ENCODE assay signal across 19 cellular contexts in the genomic region with DNA sequence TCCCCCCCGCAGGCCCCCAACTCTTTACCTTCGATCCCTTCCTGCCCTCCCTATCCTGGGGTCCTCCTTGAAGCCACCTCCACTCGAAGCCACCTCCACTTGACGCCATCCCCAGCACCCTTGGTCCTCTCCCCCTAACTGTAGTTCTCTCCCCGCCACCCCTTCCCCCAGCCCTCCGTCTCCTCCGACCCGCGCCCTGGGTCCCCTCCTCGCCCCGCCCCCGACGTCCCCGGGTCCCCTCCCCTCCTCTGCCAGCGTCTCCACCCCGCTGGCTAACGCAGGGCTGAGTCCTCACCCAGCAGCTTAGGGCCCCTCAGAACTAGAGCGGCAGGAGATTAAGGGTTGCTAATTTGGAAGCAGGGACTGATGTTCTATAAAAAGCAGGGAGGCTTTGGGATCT. TPM values are rescaled to one million over a fixed set of nuclear protein-coding genes. Genes with fewer than 3 reads are reported as not detected.
DNase-seq lines count a peak whose midpoint lies in the region; ATAC-seq and TF ChIP-seq lines count a peak whose summit lies in the region.
"Had no signal": no experiment of that assay in that cellular context is flagged by ENCODE, and none has a peak within 500 bp of the region (broad histone marks: within the 10 kb centered on the region; RNA-seq: fewer than 3 reads in every experiment).

No MANE protein-coding gene starts in this region.

- H3K4me3 Mint-ChIP-seq in activated CD4-positive, alpha-beta T cell treated with anti-CD3 and anti-CD28 coated beads for 36 hours, result no peak overlapping the region
- H3K4me3 Mint-ChIP-seq: CD4-positive, alpha-beta T cell had no signal

- H3K27ac ChIP-seq in RWPE2 (ENCODE audit: poor library complexity, severe bottlenecking) (no peak overlapping the region), right cardiac atrium (ENCODE audit: low read length) (no peak overlapping the region), sigmoid colon (peak overlapping the region in 2 of 4 donors; percentile 44 to 49), SK-N-SH (ENCODE audit: low read depth in 2 of 2, low read length in 1 of 2) (no peak overlapping the region)
- H3K27ac ChIP-seq: thyroid gland had no signal

- H3K4me1 Mint-ChIP-seq in activated CD4-positive, alpha-beta T cell treated with anti-CD3 and anti-CD28 coated beads for 36 hours, result peaks cover 12% of the 10 kb centered on the region

- 22% methylated on average over 18 of the region's 18 CpGs for WGBS in right cardiac atrium
- WGBS in sigmoid colon, 2 donors, result 12 to 30% methylated on average over 18 of the region's 18 CpGs
- WGBS in SK-N-SH (ENCODE audit: low lambda C conversion rate), result 85% methylated on average over 18 of the region's 18 CpGs

- H3K27me3 Mint-ChIP-seq in activated CD4-positive, alpha-beta T cell treated with anti-CD3 and anti-CD28 coated beads for 36 hours, result peaks cover 10% of the 10 kb centered on the region

- H3F3A ChIP-seq in SK-N-SH (replicated peaks; ENCODE audit: insufficient read depth), result peaks cover 5% of the 10 kb centered on the region

- H2AFZ ChIP-seq in SK-N-SH (ENCODE audit: low read depth), result no peak overlapping the region

- no peaks in the 10 kb centered on the region for H3K79me2 ChIP-seq in SK-N-SH (ENCODE audit: insufficient read depth)

- no peak overlapping the region for H3K4me3 ChIP-seq in RWPE2 (ENCODE audit: severe bottlenecking)
- no peak overlapping the region for H3K4me3 ChIP-seq in right cardiac atrium (ENCODE audit: low read length)
- H3K4me3 ChIP-seq in sigmoid colon, result no peak overlapping the region
- no peak overlapping the region for H3K4me3 ChIP-seq in SK-N-SH (ENCODE audit: low read depth in 2 of 2, low read length in 1 of 2)
- H3K4me3 ChIP-seq: HAP-1, thyroid gland had no signal

- no peak overlapping the region for H3K27ac Mint-ChIP-seq in activated CD4-positive, alpha-beta T cell treated with anti-CD3 and anti-CD28 coated beads for 36 hours
- H3K27ac Mint-ChIP-seq: CD4-positive, alpha-beta T cell; naive thymus-derived CD4-positive, alpha-beta T cell had no signal

- TF ChIP-seq EP300 in sigmoid colon (IDR thresholded peaks at IDR 0.05), result no peak
- no peak for TF ChIP-seq EP300 in SK-N-SH (IDR thresholded peaks at IDR 0.05; ENCODE audit: borderline replicate concordance in 1 of 2, low read depth in 1 of 2, low read length in 1 of 2)

- H3K36me3 Mint-ChIP-seq in activated CD4-positive, alpha-beta T cell treated with anti-CD3 and anti-CD28 coated beads for 36 hours (ENCODE audit: low read depth), result no peaks in the 10 kb centered on the region
- H3K36me3 Mint-ChIP-seq: brain had no signal

- ATAC-seq in activated CD4-positive, alpha-beta T cell treated with anti-CD3 and anti-CD28 coated beads for 36 hours, result no peak
- no peak for ATAC-seq in RWPE2 (ENCODE audit: low read depth)
- peak; percentile 69 to 73 for ATAC-seq in right cardiac atrium
- ATAC-seq in HG02642 (IDR thresholded peaks at IDR 0.05; ENCODE audit: poor library complexity, unreplicated experiment), result no peak
- ATAC-seq: naive thymus-derived CD4-positive, alpha-beta T cell; Panc1 had no signal

- intact Hi-C loops in activated CD4-positive, alpha-beta T cell treated with anti-CD3 and anti-CD28 coated beads for 36 hours (cut with DNase I, micrococcal nuclease), result no loop called here
- intact Hi-C loops in right cardiac atrium (cut with DNase I) (no loop called here), sigmoid colon (cut with DNase I) (no loop called here)

- no peaks in the 10 kb centered on the region for H3K9me3 ChIP-seq in RWPE2 (ENCODE audit: severe bottlenecking)
- no peaks in the 10 kb centered on the region for H3K9me3 ChIP-seq in right cardiac atrium (ENCODE audit: control insufficient read depth, low read length)
- no peaks in the 10 kb centered on the region for H3K9me3 ChIP-seq in sigmoid colon
- no peaks in the 10 kb centered on the region for H3K9me3 ChIP-seq in SK-N-SH
- H3K9me3 ChIP-seq: HAP-1, thyroid gland had no signal

- TF ChIP-seq RAD21 in SK-N-SH (IDR thresholded peaks at IDR 0.05; ENCODE audit: low read length), result no peak

- peak; percentile 18 for DNase-seq in activated CD4-positive, alpha-beta T cell treated with anti-CD3 and anti-CD28 coated beads for 36 hours
- no peak for DNase-seq in activated CD4-positive, alpha-beta T cell treated with anti-CD3 and anti-CD28 coated beads for 1 hour
- peak; percentile 59 for DNase-seq in RWPE2 (ENCODE audit: low spot score)
- DNase-seq in right cardiac atrium, result peak; percentile 31 to 78 (median 66)
- DNase-seq in sigmoid colon, result peak; percentile 52
- DNase-seq in SK-N-SH, result no peak
- no peak for DNase-seq in activated CD4-positive, CD25-positive, alpha-beta regulatory T cell (lab: John Stamatoyannopoulos, UW)
- DNase-seq: activated naive CD4-positive, alpha-beta T cell treated with Interleukin-2 at 50 U/mL for 16 hours; CD4-positive, alpha-beta T cell; naive thymus-derived CD4-positive, alpha-beta T cell; NCI-H2081; NCI-H526; stimulated activated CD4-positive, alpha-beta T cell treated with anti-CD3 and anti-CD28 coated beads, Interleukin-1b, Interleukin-23, amount 100 ng/mL, for 48 hours; SW 1271; thyroid gland had no signal

- H3K9me2 ChIP-seq in SK-N-SH, result no peaks in the 10 kb centered on the region

- no peaks in the 10 kb centered on the region for H4K20me1 ChIP-seq in SK-N-SH (ENCODE audit: insufficient read depth)

- H3K36me3 ChIP-seq in RWPE2 (ENCODE audit: low read depth) (no peaks in the 10 kb centered on the region), sigmoid colon (no peaks in the 10 kb centered on the region), SK-N-SH (replicated peaks in 1 of 2; ENCODE audit: control insufficient read depth in 1 of 2, insufficient read depth in 2 of 2, low read length in 1 of 2) (no peaks in the 10 kb centered on the region)
- H3K36me3 ChIP-seq: HAP-1, thyroid gland had no signal

- TF ChIP-seq CTCF in RWPE2 (IDR thresholded peaks at IDR 0.05; ENCODE audit: poor library complexity, severe bottlenecking) (no peak), sigmoid colon (IDR thresholded peaks at IDR 0.05) (no peak), SK-N-SH (IDR thresholded peaks at IDR 0.05) (no peak)

- no peak for TF ChIP-seq POLR2A in sigmoid colon (IDR thresholded peaks at IDR 0.05)

- POLR2A ChIA-PET in activated CD4-positive, alpha-beta T cell treated with anti-CD3 and anti-CD28 coated beads for 36 hours (lab: Charles Lee), result no interaction called here
- POLR2A ChIA-PET in SK-N-SH (lab: Yijun Ruan, JAX), result no interaction called here

- no peak overlapping the region for H3K4me2 ChIP-seq in SK-N-SH

- no peaks in the 10 kb centered on the region for H3K27me3 ChIP-seq in RWPE2 (ENCODE audit: insufficient read depth, poor library complexity, severe bottlenecking)
- no peaks in the 10 kb centered on the region for H3K27me3 ChIP-seq in right cardiac atrium (ENCODE audit: control insufficient read depth, insufficient read depth)
- peaks cover 0 to 35% (median 4%) of the 10 kb centered on the region in 3 donors for H3K27me3 ChIP-seq in sigmoid colon
- no peaks in the 10 kb centered on the region for H3K27me3 ChIP-seq in SK-N-SH (ENCODE audit: insufficient read depth)
- H3K27me3 ChIP-seq: thyroid gland had no signal

- H3K4me1 ChIP-seq in RWPE2 (ENCODE audit: insufficient read depth, poor library complexity, severe bottlenecking), result peaks cover 6% of the 10 kb centered on the region
- H3K4me1 ChIP-seq in right cardiac atrium (ENCODE audit: control insufficient read depth, insufficient read depth, low read length), result peaks cover 2% of the 10 kb centered on the region
- H3K4me1 ChIP-seq in sigmoid colon, result peaks cover 0 to 6% (median 0%) of the 10 kb centered on the region in 4 donors
- H3K4me1 ChIP-seq in SK-N-SH (ENCODE audit: control insufficient read depth in 1 of 2, insufficient read depth in 2 of 2, low read depth in 1 of 2, low read length in 1 of 2), result peaks cover 0 to 14% of the 10 kb centered on the region in 2 experiments; a peak in 2 of 4 replicates
- H3K4me1 ChIP-seq: HAP-1, thyroid gland had no signal

- CTCF ChIA-PET in activated CD4-positive, alpha-beta T cell treated with anti-CD3 and anti-CD28 coated beads for 36 hours (lab: Charles Lee), result interaction anchor here (0.6 kb wide), 1 partner anchor 42 kb away, joined by 3 read pairs; no protein-coding TSS in a partner anchor
- CTCF ChIA-PET in SK-N-SH (lab: Yijun Ruan, JAX), result interaction anchor here (1.1 to 2.1 kb wide), 2 partner anchors 52 to 81 kb away, joined by 4 to 5 read pairs; no protein-coding TSS in a partner anchor

- H3K9me3 Mint-ChIP-seq in activated CD4-positive, alpha-beta T cell treated with anti-CD3 and anti-CD28 coated beads for 36 hours (ENCODE audit: low read depth), result no peaks in the 10 kb centered on the region
- H3K9me3 Mint-ChIP-seq: CD4-positive, alpha-beta T cell had no signal

- H3K9ac ChIP-seq in SK-N-SH, result no peak overlapping the region

TF ChIP-seq in SK-N-SH, 30 proteins besides CTCF, POLR2A, EP300 and RAD21 (continues in another document):
- TF ChIP-seq, protein P1, sequence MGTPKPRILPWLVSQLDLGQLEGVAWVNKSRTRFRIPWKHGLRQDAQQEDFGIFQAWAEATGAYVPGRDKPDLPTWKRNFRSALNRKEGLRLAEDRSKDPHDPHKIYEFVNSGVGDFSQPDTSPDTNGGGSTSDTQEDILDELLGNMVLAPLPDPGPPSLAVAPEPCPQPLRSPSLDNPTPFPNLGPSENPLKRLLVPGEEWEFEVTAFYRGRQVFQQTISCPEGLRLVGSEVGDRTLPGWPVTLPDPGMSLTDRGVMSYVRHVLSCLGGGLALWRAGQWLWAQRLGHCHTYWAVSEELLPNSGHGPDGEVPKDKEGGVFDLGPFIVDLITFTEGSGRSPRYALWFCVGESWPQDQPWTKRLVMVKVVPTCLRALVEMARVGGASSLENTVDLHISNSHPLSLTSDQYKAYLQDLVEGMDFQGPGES (IDR thresholded peaks at IDR 0.05; ENCODE audit: low read depth, low read length), result no peak
- TF ChIP-seq EZH2phosphoT487 (IDR thresholded peaks at IDR 0.05; ENCODE audit: borderline replicate concordance, low read depth) (no peak), GATA2 (CRISPR knock-in tag; IDR thresholded peaks at IDR 0.05) (no peak), SMC3 (IDR thresholded peaks at IDR 0.05; ENCODE audit: low read depth, low read length) (no peak)
- TF ChIP-seq, protein P2, sequence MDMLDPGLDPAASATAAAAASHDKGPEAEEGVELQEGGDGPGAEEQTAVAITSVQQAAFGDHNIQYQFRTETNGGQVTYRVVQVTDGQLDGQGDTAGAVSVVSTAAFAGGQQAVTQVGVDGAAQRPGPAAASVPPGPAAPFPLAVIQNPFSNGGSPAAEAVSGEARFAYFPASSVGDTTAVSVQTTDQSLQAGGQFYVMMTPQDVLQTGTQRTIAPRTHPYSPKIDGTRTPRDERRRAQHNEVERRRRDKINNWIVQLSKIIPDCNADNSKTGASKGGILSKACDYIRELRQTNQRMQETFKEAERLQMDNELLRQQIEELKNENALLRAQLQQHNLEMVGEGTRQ (IDR thresholded peaks at IDR 0.05; ENCODE audit: borderline replicate concordance, low read depth, low read length), result no peak

RNA-seq across cellular contexts. Expression of gene ANKRD33B, which starts 30.7 kb away (rescaled TPM):
- total RNA-seq in activated CD4-positive, alpha-beta T cell treated with anti-CD3 and anti-CD28 coated beads for 36 hours, result 1 to 10 TPM; 4.6 to 4.9 TPM
- total RNA-seq in right cardiac atrium (1 to 10 TPM; 2.2 to 2.7 (median 2.4) TPM), sigmoid colon (1 to 10 TPM; 2.7 to 4.6 (median 3.6) TPM)
- polyA plus RNA-seq in right cardiac atrium (1.3 TPM), sigmoid colon (1 to 10 TPM in 2 of 3 donors, under 1 TPM in 1; 0.23 to 2.1 (median 1.2) TPM), SK-N-SH (2012; rRNA removed) (1.8 and 1.9 TPM in 2 replicates)
- polyA plus RNA-seq in SK-N-SH (2012; cell fraction: cytosol; rRNA removed), result 1.2 and 1.7 TPM in 2 replicates
- polyA plus RNA-seq in SK-N-SH (2012; cell fraction: nucleus; rRNA removed), result 4.3 and 7.0 TPM in 2 replicates

Comparison
In these comparisons a context has a peak if more than half of its experiments do, and no peak if none do; other contexts are left out.
1. DNase-seq: peak in activated CD4-positive, alpha-beta T cell treated with anti-CD3 and anti-CD28 coated beads for 36 hours (single experiment), RWPE2 (single experiment), right cardiac atrium (3 of 3) and sigmoid colon (single experiment); none in activated CD4-positive, alpha-beta T cell treated with anti-CD3 and anti-CD28 coated beads for 1 hour (single experiment), SK-N-SH (single experiment) and activated CD4-positive, CD25-positive, alpha-beta regulatory T cell (0 of 4).
2. ATAC-seq: peak in right cardiac atrium (2 of 2); none in activated CD4-positive, alpha-beta T cell treated with anti-CD3 and anti-CD28 coated beads for 36 hours (single experiment), RWPE2 (single experiment) and HG02642 (single experiment).